In genomic region chr14:95064734-95065133, GRCh38 we compare ENCODE assay signal across 5 cellular contexts.
"Had no signal": no experiment of that assay in that cellular context is flagged by ENCODE, and none has a peak within 500 bp of the region (broad histone marks: within the 10 kb centered on the region; RNA-seq: fewer than 3 reads in every experiment).

No MANE protein-coding gene starts in this region.

- H3K36me3 ChIP-seq: HAP-1 had no signal

- H3K4me3 ChIP-seq: HAP-1, K562 had no signal

- ATAC-seq: HCT116, K562 had no signal

- DNase-seq: GOT3, IMR-90 had no signal

- H3K4me1 ChIP-seq: HAP-1 had no signal

- H3K9me3 ChIP-seq: HAP-1 had no signal
